ENCODE assay signal across 36 cellular contexts in genomic region chr10:5526691-5527331, GRCh38. TPM values are rescaled to one million over a fixed set of nuclear protein-coding genes. Genes with fewer than 3 reads are reported as not detected.
A peak's percentile ranks its signal among the peaks of the same experiment; 100 is the strongest.
DNase-seq lines count a peak whose midpoint lies in the region; ATAC-seq, FAIRE-seq and TF ChIP-seq lines count a peak whose summit lies in the region.
"Had no signal": no experiment of that assay in that cellular context is flagged by ENCODE, and none has a peak within 500 bp of the region (broad histone marks: within the 10 kb centered on the region; RNA-seq: fewer than 3 reads in every experiment).

No MANE protein-coding gene starts in this region.

- no peak overlapping the region for H3K4me3 Mint-ChIP-seq in GM23338
- no peak overlapping the region for H3K4me3 Mint-ChIP-seq in progenitor cell of endocrine pancreas (ENCODE audit: low read depth)
- H3K4me3 Mint-ChIP-seq: activated T-cell treated with anti-CD3 and anti-CD28 coated beads, Interleukin-2, amount 50 U/mL, for 4 hours; natural killer cell treated with Interleukin-12 subunit alpha and Interleukin-12 subunit beta and Interleukin-15 and Interleukin-18, amount 100 ng/mL, for 72 hours; T-helper 2 cell treated with Interferon-gamma antibody and Interleukin-4, amounts not matched to agents 5 μg/mL and 100 μg/mL, for 36 hours had no signal

- no peak for ATAC-seq in GM23338
- ATAC-seq: activated T-cell treated with anti-CD3 and anti-CD28 coated beads, Interleukin-2, amount 50 U/mL, for 4 hours; heart right ventricle; natural killer cell treated with Interleukin-12 subunit alpha and Interleukin-12 subunit beta and Interleukin-15 and Interleukin-18, amount 100 ng/mL, for 72 hours; PC-3 had no signal

- H3F3A ChIP-seq in GM23338 (replicated peaks; ENCODE audit: low read depth): no peaks in the 10 kb centered on the region

- no peak overlapping the region for H3K4me2 ChIP-seq in GM23338
- H3K4me2 ChIP-seq: BLaER1 had no signal

- H3K9me2 ChIP-seq in GM23338 (ENCODE audit: insufficient read depth): no peaks in the 10 kb centered on the region

- DNase-seq in GM23338 (ENCODE audit: low spot score): no peak
- DNase-seq in HTR-8/SVneo (ENCODE audit: insufficient read length, low spot score): no peak
- no peak for DNase-seq in esophagus squamous epithelium (lab: John Stamatoyannopoulos, UW)
- no peak for DNase-seq in progenitor cell of endocrine pancreas (ENCODE audit: low spot score, unreplicated experiment)
- no peak for DNase-seq in brain microvascular endothelial cell
- no peak for DNase-seq in SW 1271 (lab: John Stamatoyannopoulos, UW)
- no peak for DNase-seq in effector memory CD4-positive, alpha-beta T cell
- DNase-seq: activated CD4-positive, alpha-beta T cell treated with anti-CD3 and anti-CD28 coated beads for 4 hours; activated CD8-positive, alpha-beta memory T cell treated with anti-CD3 and anti-CD28 coated beads for 24 hours; activated T-cell treated with anti-CD3 and anti-CD28 coated beads, Interleukin-2, amount 50 U/mL, for 4 hours; heart right ventricle; KBM-7; NCI-H1105 treated with DMSO at 0.1 percent for 48 hours; NCI-H2029 treated with DMSO at 0.1 percent for 48 hours; NCI-H2227 treated with DMSO at 0.1 percent for 48 hours; NCI-H526 treated with DMSO at 0.1 percent for 48 hours; NK-92 treated with Interleukin-12 subunit alpha and Interleukin-12 subunit beta, amount 100 ng/mL, for 24 hours; PC-3; Right ventricle myocardium superior; stimulated activated naive CD4-positive, alpha-beta T cell treated with Interleukin-2 at 50 U/mL for 16 hours; thyroid gland had no signal

- H3K4me3 ChIP-seq in GM23338: no peak overlapping the region
- peak overlapping the region; percentile 57 to 70 (median 58) for H3K4me3 ChIP-seq in esophagus squamous epithelium
- no peak overlapping the region for H3K4me3 ChIP-seq in brain microvascular endothelial cell (ENCODE audit: low read depth, low read length)
- no peak overlapping the region for H3K4me3 ChIP-seq in effector memory CD4-positive, alpha-beta T cell (ENCODE audit: insufficient read depth, low read depth, low read length, poor library complexity, severe bottlenecking)
- H3K4me3 ChIP-seq: BLaER1, heart right ventricle, thyroid gland had no signal

- TF ChIP-seq CTCF in GM23338 (conservative IDR thresholded peaks at IDR 0.05; ENCODE audit: low read depth in 2 of 2) (no peak), esophagus squamous epithelium (IDR thresholded peaks at IDR 0.05) (no peak), progenitor cell of endocrine pancreas (IDR thresholded peaks at IDR 0.05; ENCODE audit: unreplicated experiment) (no peak), brain microvascular endothelial cell (IDR thresholded peaks at IDR 0.05; ENCODE audit: low read depth, low read length, missing control alignments) (no peak)

- in situ Hi-C loops in brain microvascular endothelial cell (cut with HindIII; ENCODE audit: low pct_ligation_motif_present, low sequenced_read_pairs): no loop called here

- H3K4me1 ChIP-seq in GM23338 (ENCODE audit: insufficient read depth) (peaks cover 5% of the 10 kb centered on the region; the same call in 1 of the 2 replicates), esophagus squamous epithelium (peaks cover 20 to 76% (median 34%) of the 10 kb centered on the region in 3 donors)
- H3K4me1 ChIP-seq in effector memory CD4-positive, alpha-beta T cell (ENCODE audit: control insufficient read depth, insufficient read depth, low read length, poor library complexity, severe bottlenecking): no peaks in the 10 kb centered on the region
- H3K4me1 ChIP-seq: thyroid gland had no signal

- H3K27ac ChIP-seq in GM23338 (ENCODE audit: low read depth) (no peak overlapping the region), esophagus squamous epithelium (peak overlapping the region; percentile 73 to 93 (median 92)), brain microvascular endothelial cell (no peak overlapping the region)
- H3K27ac ChIP-seq in effector memory CD4-positive, alpha-beta T cell (ENCODE audit: insufficient read depth, low read length, poor library complexity, severe bottlenecking): no peak overlapping the region
- H3K27ac ChIP-seq: BLaER1, heart right ventricle, thyroid gland had no signal

- no peak for TF ChIP-seq POLR2A in esophagus squamous epithelium (IDR thresholded peaks at IDR 0.05)

- H3K27me3 Mint-ChIP-seq in GM23338 (ENCODE audit: insufficient read depth, low read depth, poor library complexity) (peaks cover 20% of the 10 kb centered on the region), progenitor cell of endocrine pancreas (peaks cover 3% of the 10 kb centered on the region)

- WGBS in esophagus squamous epithelium, 2 donors: 60 to 72% methylated on average over 3 to 7 of the region's 8 CpGs

- no peaks in the 10 kb centered on the region for H3K36me3 ChIP-seq in GM23338 (ENCODE audit: insufficient read depth)
- H3K36me3 ChIP-seq in esophagus squamous epithelium: no peaks in the 10 kb centered on the region
- no peaks in the 10 kb centered on the region for H3K36me3 ChIP-seq in brain microvascular endothelial cell (replicated peaks)
- no peaks in the 10 kb centered on the region for H3K36me3 ChIP-seq in effector memory CD4-positive, alpha-beta T cell (ENCODE audit: control insufficient read depth, insufficient read depth, low read length)
- H3K36me3 ChIP-seq: BLaER1, heart right ventricle, thyroid gland had no signal

- H3K9me3 Mint-ChIP-seq in GM23338: peaks cover 3% of the 10 kb centered on the region; the same call in 2 of the 3 replicates
- no peaks in the 10 kb centered on the region for H3K9me3 Mint-ChIP-seq in progenitor cell of endocrine pancreas (ENCODE audit: low read depth)
- H3K9me3 Mint-ChIP-seq: activated T-cell treated with anti-CD3 and anti-CD28 coated beads, Interleukin-2, amount 50 U/mL, for 4 hours; natural killer cell treated with Interleukin-12 subunit alpha and Interleukin-12 subunit beta and Interleukin-15 and Interleukin-18, amount 100 ng/mL, for 72 hours; T-helper 2 cell treated with Interferon-gamma antibody and Interleukin-4, amounts not matched to agents 5 μg/mL and 100 μg/mL, for 36 hours had no signal

- peak overlapping the region; percentile 56 for H2AFZ ChIP-seq in GM23338

- H3K36me3 Mint-ChIP-seq in GM23338 (ENCODE audit: low read depth) (no peaks in the 10 kb centered on the region), progenitor cell of endocrine pancreas (ENCODE audit: insufficient read depth) (no peaks in the 10 kb centered on the region)
- H3K36me3 Mint-ChIP-seq: natural killer cell treated with Interleukin-12 subunit alpha and Interleukin-12 subunit beta and Interleukin-15 and Interleukin-18, amount 100 ng/mL, for 72 hours had no signal

- H3K27ac Mint-ChIP-seq in GM23338 (no peak overlapping the region), progenitor cell of endocrine pancreas (peak overlapping the region; percentile 62)
- H3K27ac Mint-ChIP-seq: natural killer cell treated with Interleukin-12 subunit alpha and Interleukin-12 subunit beta and Interleukin-15 and Interleukin-18, amount 100 ng/mL, for 72 hours; T-helper 2 cell treated with Interferon-gamma antibody and Interleukin-4, amounts not matched to agents 5 μg/mL and 100 μg/mL, for 36 hours had no signal

- FAIRE-seq in HTR-8/SVneo (lab: Jason Lieb, UNC): peak; percentile 16
- FAIRE-seq: astrocyte, frontal cortex, GM12892, H54 had no signal

- no peaks in the 10 kb centered on the region for H4K20me1 ChIP-seq in GM23338 (replicated peaks; ENCODE audit: insufficient read depth)
- H4K20me1 ChIP-seq: BLaER1 had no signal

- H3K9me3 ChIP-seq in esophagus squamous epithelium: no peaks in the 10 kb centered on the region
- no peaks in the 10 kb centered on the region for H3K9me3 ChIP-seq in effector memory CD4-positive, alpha-beta T cell (ENCODE audit: control insufficient read depth, low read length)
- H3K9me3 ChIP-seq: BLaER1, thyroid gland had no signal

- peaks cover 13% of the 10 kb centered on the region for H3K4me1 Mint-ChIP-seq in GM23338
- peaks cover 11% of the 10 kb centered on the region for H3K4me1 Mint-ChIP-seq in progenitor cell of endocrine pancreas (ENCODE audit: low read depth)

- H3K27me3 ChIP-seq in GM23338 (ENCODE audit: insufficient read depth) (no peaks in the 10 kb centered on the region), esophagus squamous epithelium (no peaks in the 10 kb centered on the region), brain microvascular endothelial cell (replicated peaks) (no peaks in the 10 kb centered on the region)
- H3K27me3 ChIP-seq in effector memory CD4-positive, alpha-beta T cell (replicated peaks; ENCODE audit: control insufficient read depth, insufficient read depth, low read length, poor library complexity, severe bottlenecking): no peaks in the 10 kb centered on the region
- H3K27me3 ChIP-seq: BLaER1, heart right ventricle, thyroid gland had no signal

- intact Hi-C loops in esophagus squamous epithelium (cut with DNase I): no loop called here

- H3K79me2 ChIP-seq in GM23338 (replicated peaks; ENCODE audit: insufficient read depth): no peaks in the 10 kb centered on the region

TF ChIP-seq in GM23338, 12 proteins besides CTCF, POLR2A, EP300 and RAD21 (continues in another document):
- no peak for TF ChIP-seq EZH2phosphoT487 (IDR thresholded peaks at IDR 0.05; ENCODE audit: unreplicated experiment)
- TF ChIP-seq POLR2AphosphoS5 (IDR thresholded peaks at IDR 0.05; ENCODE audit: low read depth): no peak
- no peak for TF ChIP-seq STAT1 (IDR thresholded peaks at IDR 0.05; ENCODE audit: unreplicated experiment)
- no peak for TF ChIP-seq CREB1 (CRISPR knock-in tag; IDR thresholded peaks at IDR 0.05; ENCODE audit: low read depth)
- TF ChIP-seq EZH2 (IDR thresholded peaks at IDR 0.05; ENCODE audit: low read depth, unreplicated experiment): no peak
- TF ChIP-seq ETS1 (IDR thresholded peaks at IDR 0.05): no peak
- TF ChIP-seq NANOG (IDR thresholded peaks at IDR 0.05; ENCODE audit: borderline replicate concordance): no peak

RNA-seq across cellular contexts. Expression of gene CALML3, which starts 2.0 kb away (rescaled TPM):
- not detected in 2 replicates for total RNA-seq in GM23338 (2014; rRNA removed; shearing (Covaris generic))
- not detected in 2 replicates for polyA plus RNA-seq in GM23338 (2016; fragmentation: Nextera tagmentation; extraction: Ambion mirVana)
- total RNA-seq in esophagus squamous epithelium (100 to 1,000 TPM; 196 to 799 (median 315) TPM), progenitor cell of endocrine pancreas (not detected in 2 replicates)
- total RNA-seq: activated T-cell treated with anti-CD3 and anti-CD28 coated beads, Interleukin-2, amount 50 U/mL, for 4 hours; astrocyte; heart right ventricle; HT1080; kidney epithelial cell; lung microvascular endothelial cell; M059J; mucosa of gallbladder; natural killer cell treated with Interleukin-12 subunit alpha and Interleukin-12 subunit beta and Interleukin-15 and Interleukin-18, amount 100 ng/mL, for 72 hours; osteocyte; PC-3; renal cortical epithelial cell; Right ventricle myocardium superior; skeletal muscle tissue had no signal

RNA-seq across cellular contexts. Expression of gene CALML5, which starts 27.4 kb away (rescaled TPM):
- total RNA-seq in GM23338 (2014; rRNA removed; shearing (Covaris generic)): 0.27 TPM in 1 of 2 replicates, not detected in the other
- 0.26 and 0.40 TPM in 2 replicates for polyA plus RNA-seq in GM23338 (2016; fragmentation: Nextera tagmentation; extraction: Ambion mirVana)
- total RNA-seq in esophagus squamous epithelium (100 to 1,000 TPM in 1 of 4 donors, 10 to 100 TPM in 3; 14.5 to 148 (median 22.6) TPM), progenitor cell of endocrine pancreas (not detected in 2 replicates)
- total RNA-seq: activated T-cell treated with anti-CD3 and anti-CD28 coated beads, Interleukin-2, amount 50 U/mL, for 4 hours; astrocyte; frontal cortex; heart right ventricle; kidney epithelial cell; lung microvascular endothelial cell; M059J; mucosa of gallbladder; natural killer cell treated with Interleukin-12 subunit alpha and Interleukin-12 subunit beta and Interleukin-15 and Interleukin-18, amount 100 ng/mL, for 72 hours; osteocyte; PC-3; renal cortical epithelial cell; Right ventricle myocardium superior; skeletal muscle tissue; thyroid gland had no signal
- polyA plus RNA-seq: heart right ventricle had no signal

Comparison
In these comparisons a context has a peak if more than half of its experiments do, and no peak if none do; other contexts are left out.
1. H3K27ac ChIP-seq: peak in esophagus squamous epithelium (4 of 4); none in GM23338 (single experiment), brain microvascular endothelial cell (single experiment) and effector memory CD4-positive, alpha-beta T cell (single experiment).
2. H3K4me3 ChIP-seq: peak in esophagus squamous epithelium (4 of 4); none in GM23338 (single experiment), brain microvascular endothelial cell (single experiment) and effector memory CD4-positive, alpha-beta T cell (single experiment).
3. RNA of gene CALML3, which starts 2.0 kb away (total RNA-seq): 196 to 799 TPM in esophagus squamous epithelium; not detected in progenitor cell of endocrine pancreas and not detected in GM23338; every median in the first group is over 100 times any median in the second.
4. RNA of gene CALML5, which starts 27.4 kb away (total RNA-seq): 14.5 to 148 TPM in esophagus squamous epithelium; 0.27 TPM in GM23338 and not detected in progenitor cell of endocrine pancreas; every median in the first group is over 10 times any median in the second.